17 cellular contexts compared by ENCODE assay signal in genomic region chr2:99448556-99448955, GRCh38. TPM values are rescaled to one million over a fixed set of nuclear protein-coding genes. Genes with fewer than 3 reads are reported as not detected.
DNase-seq lines count a peak whose midpoint lies in the region; ATAC-seq and TF ChIP-seq lines count a peak whose summit lies in the region.
"Had no signal": no experiment of that assay in that cellular context is flagged by ENCODE, and none has a peak within 500 bp of the region (broad histone marks: within the 10 kb centered on the region; RNA-seq: fewer than 3 reads in every experiment).

No MANE protein-coding gene starts in this region.

- H2BK120ac ChIP-seq in mesendoderm (ENCODE audit: low read depth, low read length) = no peak overlapping the region

- H4K8ac ChIP-seq in mesendoderm (ENCODE audit: low read depth, low read length) = no peak overlapping the region

- peak; percentile 35 for DNase-seq in GM03348 (ENCODE audit: low spot score)
- DNase-seq in RKO (ENCODE audit: low spot score) = peak; percentile 25
- DNase-seq in epithelial cell of prostate (ENCODE audit: low read depth, low spot score) = peak; percentile 84
- DNase-seq in omental fat pad (ENCODE audit: low spot score) = no peak
- no peak for DNase-seq in G401 (ENCODE audit: low spot score)
- no peak for DNase-seq in ureter (ENCODE audit: low spot score)
- DNase-seq in mesendoderm = no peak
- DNase-seq: foreskin melanocyte, midbrain, NCI-H2081 treated with DMSO at 0.1 percent for 48 hours, NCI-H774 had no signal

- no peaks in the 10 kb centered on the region for H3K4me1 ChIP-seq in mesendoderm (ENCODE audit: control insufficient read depth, low read depth, low read length)
- H3K4me1 ChIP-seq: BLaER1 treated with 17β-estradiol and CSF1 and Interleukin-3, amounts not matched to agents 10 nM and 100 nM; parathyroid adenoma had no signal

- no peak overlapping the region for H3K4me2 ChIP-seq in mesendoderm (ENCODE audit: low read length)
- H3K4me2 ChIP-seq: BLaER1 treated with 17β-estradiol and CSF1 and Interleukin-3, amounts not matched to agents 10 nM and 100 nM had no signal

- H3K79me1 ChIP-seq in mesendoderm (ENCODE audit: low read length) = peaks cover 1% of the 10 kb centered on the region

- H3K56ac ChIP-seq in mesendoderm (ENCODE audit: low read length) = no peak overlapping the region

- no peak overlapping the region for H4K5ac ChIP-seq in mesendoderm (ENCODE audit: low read length)

- H3K27ac ChIP-seq in epithelial cell of prostate = peak overlapping the region; percentile 71
- H3K27ac ChIP-seq in mesendoderm (ENCODE audit: low read depth, low read length) = no peak overlapping the region
- H3K27ac ChIP-seq: BLaER1 treated with 17β-estradiol and CSF1 and Interleukin-3, amounts not matched to agents 10 nM and 100 nM; parathyroid adenoma; thoracic aorta had no signal

- H2BK15ac ChIP-seq in mesendoderm (replicated peaks; ENCODE audit: low read depth) = no peak overlapping the region

- H3K27me3 ChIP-seq in mesendoderm (ENCODE audit: insufficient read depth, low read length, poor library complexity) = no peaks in the 10 kb centered on the region
- H3K27me3 ChIP-seq: BLaER1 treated with 17β-estradiol and CSF1 and Interleukin-3, amounts not matched to agents 10 nM and 100 nM had no signal

- H3K4ac ChIP-seq in mesendoderm (ENCODE audit: low read depth, low read length) = no peak overlapping the region

- H2BK5ac ChIP-seq in mesendoderm (ENCODE audit: low read length) = no peak overlapping the region

- no peak overlapping the region for H3K9ac ChIP-seq in mesendoderm (ENCODE audit: low read length)
- H3K9ac ChIP-seq: BLaER1 treated with 17β-estradiol and CSF1 and Interleukin-3, amounts not matched to agents 10 nM and 100 nM; parathyroid adenoma had no signal

- no peaks in the 10 kb centered on the region for H3K79me2 ChIP-seq in mesendoderm (ENCODE audit: control insufficient read depth, insufficient read depth, low read length)

- H3K4me3 ChIP-seq in mesendoderm (ENCODE audit: low read length) = no peak overlapping the region
- H3K4me3 ChIP-seq: BLaER1 treated with 17β-estradiol and CSF1 and Interleukin-3, amounts not matched to agents 10 nM and 100 nM; thoracic aorta had no signal

- ATAC-seq in omental fat pad (ENCODE audit: low FRiP score) = peak; percentile 88
- no peak for ATAC-seq in GM21447 (IDR thresholded peaks at IDR 0.05; ENCODE audit: unreplicated experiment)
- ATAC-seq: activated CD4-positive, CD25-positive, alpha-beta regulatory T cell treated with anti-CD3 and anti-CD28 coated beads, Interleukin-2, amount 50 U/mL, for 24 hours; activated naive CD4-positive, alpha-beta T cell treated with anti-CD3 and anti-CD28 coated beads, Interleukin-2, amount 50 U/mL, for 72 hours had no signal

- H3K36me3 ChIP-seq in mesendoderm (ENCODE audit: control insufficient read depth, insufficient read depth, low read length) = no peaks in the 10 kb centered on the region

- H3K18ac ChIP-seq in mesendoderm (ENCODE audit: low read length) = no peak overlapping the region

- H2AK5ac ChIP-seq in mesendoderm (ENCODE audit: low read length) = no peak overlapping the region

- TF ChIP-seq CTCF in omental fat pad (IDR thresholded peaks at IDR 0.05) = no peak

- H3K23ac ChIP-seq in mesendoderm (ENCODE audit: low read length) = no peak overlapping the region

- WGBS in mesendoderm (ENCODE audit: extremely low coverage, insufficient coverage, low lambda C conversion rate) = no CpG with 5 or more reads among the region's 2 CpGs

- in situ Hi-C loops in G401 (cut with HindIII; ENCODE audit: low sequenced_read_pairs) = no loop called here

RNA-seq across cellular contexts. Expression of gene REV1, which starts 41.3 kb away (rescaled TPM):
- total RNA-seq in omental fat pad (10 to 100 TPM; 33.5 to 76.1 (median 51.5) TPM), ureter (99.6 TPM)
- total RNA-seq in G401 (2014; rRNA removed; shearing (Covaris generic)) = 23.5 and 25.4 TPM in 2 replicates
- 19.8 TPM for polyA plus RNA-seq in mesendoderm (2013, experiment 1 of 2)
- 19.9 TPM for polyA plus RNA-seq in mesendoderm (2013, experiment 2 of 2)

Comparison
In these comparisons a context has a peak if more than half of its experiments do, and no peak if none do; other contexts are left out.
1. DNase-seq: peak in GM03348 (single experiment), RKO (single experiment) and epithelial cell of prostate (single experiment); none in omental fat pad (single experiment), G401 (single experiment), ureter (single experiment) and mesendoderm (single experiment).